35 cellular contexts compared by ENCODE assay signal in genomic region chr16:3953728-3954410, GRCh38.
DNase-seq lines count a peak whose midpoint lies in the region; ATAC-seq, FAIRE-seq and TF ChIP-seq lines count a peak whose summit lies in the region.
"Had no signal": no experiment of that assay in that cellular context is flagged by ENCODE, and none has a peak within 500 bp of the region (broad histone marks: within the 10 kb centered on the region; RNA-seq: fewer than 3 reads in every experiment).

No MANE protein-coding gene starts in this region.

- DNase-seq in right atrium auricular region (ENCODE audit: low spot score) (no peak), heart left ventricle (no peak), ascending aorta (ENCODE audit: low spot score in 2 of 2) (peak in 1 of 2 donors; percentile 63), HepG2 (ENCODE audit: low spot score) (no peak), upper lobe of right lung (peak; percentile 29), NCI-H1694 (lab: John Stamatoyannopoulos, UW) (no peak), WTC11 (ENCODE audit: low spot score) (no peak)
- no peak for DNase-seq in T-helper 2 cell treated with Interferon-gamma antibody and Interleukin-4, amounts not matched to agents 5 μg/mL and 100 μg/mL, for 36 hours (ENCODE audit: low spot score)
- DNase-seq: activated CD4-positive, alpha-beta T cell treated with anti-CD3 and anti-CD28 coated beads, Interleukin-2, amount 10 ng/mL, durations not matched to agents 24 days and 14 days; activated CD8-positive, alpha-beta memory T cell treated with anti-CD3 and anti-CD28 coated beads for 24 hours; activated effector memory CD4-positive, alpha-beta T cell treated with Interleukin-2 at 50 U/mL for 16 hours; AML-193; CD8-positive, alpha-beta T cell; central memory CD4-positive, alpha-beta T cell; dermis blood vessel endothelial cell; MG63; mucosa of descending colon; NCI-H1105 treated with DMSO at 0.1 percent for 48 hours; NCI-H2029 treated with DMSO at 0.1 percent for 48 hours; NCI-H226; stimulated activated CD4-positive, alpha-beta T cell treated with anti-CD3 and anti-CD28 coated beads, Interleukin-1b, Interleukin-23, amount 100 ng/mL, for 48 hours; stimulated activated naive CD8-positive, alpha-beta T cell treated with anti-CD3 and anti-CD28 coated beads, Interleukin-15, Interleukin-2, amounts not matched to agents 100 U/mL and 50 U/mL, for 24 hours; T1000; uterus; WERI-Rb-1 had no signal

- H3K27ac Mint-ChIP-seq in T-helper 2 cell treated with Interferon-gamma antibody and Interleukin-4, amounts not matched to agents 5 μg/mL and 100 μg/mL, for 36 hours = no peak overlapping the region
- H3K27ac Mint-ChIP-seq in WTC11 = no peak overlapping the region; the same call in 1 of the 2 replicates
- H3K27ac Mint-ChIP-seq: activated CD4-positive, alpha-beta T cell treated with anti-CD3 and anti-CD28 coated beads, Interleukin-2, amount 10 ng/mL, durations not matched to agents 24 days and 14 days; activated naive CD8-positive, alpha-beta T cell; CD8-positive, alpha-beta T cell; GM23338 had no signal

- intact Hi-C loops in heart left ventricle (cut with DNase I) (loop anchor here in 2 of 10 donors (10.0 kb wide), 2 partner anchors 161 to 221 kb away; partner anchors contain the start of gene ADCY9 (in 1 of the 2)), ascending aorta (cut with DNase I) (loop anchor here (5.0 kb wide), 5 partner anchors 58 to 932 kb away; partner anchors contain the start of genes HCFC1R1, THOC6 and TNFRSF12A), HepG2 (cut with micrococcal nuclease; ENCODE audit: unreplicated experiment) (no loop called here), upper lobe of right lung (cut with DNase I) (no loop called here)

- H3K9me3 Mint-ChIP-seq in T-helper 2 cell treated with Interferon-gamma antibody and Interleukin-4, amounts not matched to agents 5 μg/mL and 100 μg/mL, for 36 hours = no peaks in the 10 kb centered on the region
- H3K9me3 Mint-ChIP-seq in WTC11 = no peaks in the 10 kb centered on the region
- H3K9me3 Mint-ChIP-seq: activated CD4-positive, alpha-beta T cell treated with anti-CD3 and anti-CD28 coated beads, Interleukin-2, amount 10 ng/mL, durations not matched to agents 24 days and 14 days; CD8-positive, alpha-beta T cell; GM23338; nephron had no signal

- H3K36me3 Mint-ChIP-seq in T-helper 2 cell treated with Interferon-gamma antibody and Interleukin-4, amounts not matched to agents 5 μg/mL and 100 μg/mL, for 36 hours (ENCODE audit: low read depth) = no peaks in the 10 kb centered on the region
- H3K36me3 Mint-ChIP-seq in WTC11 = no peaks in the 10 kb centered on the region
- H3K36me3 Mint-ChIP-seq: CD8-positive, alpha-beta T cell had no signal

- H3K4me3 ChIP-seq in right atrium auricular region = no peak overlapping the region
- no peak overlapping the region for H3K4me3 ChIP-seq in heart left ventricle
- H3K4me3 ChIP-seq in ascending aorta = no peak overlapping the region
- H3K4me3 ChIP-seq in HepG2 (replicated peaks in 1 of 3; ENCODE audit: insufficient read depth in 1 of 3, low read depth in 2 of 3, low read length in 3 of 3) = no peak overlapping the region
- no peak overlapping the region for H3K4me3 ChIP-seq in upper lobe of right lung
- H3K4me3 ChIP-seq: esophagus muscularis mucosa, GM23338, MG63, mucosa of descending colon, smooth muscle cell, uterus had no signal

- no peak overlapping the region for H3K4me3 Mint-ChIP-seq in T-helper 2 cell treated with Interferon-gamma antibody and Interleukin-4, amounts not matched to agents 5 μg/mL and 100 μg/mL, for 36 hours
- H3K4me3 Mint-ChIP-seq in WTC11 = no peak overlapping the region
- H3K4me3 Mint-ChIP-seq: activated CD4-positive, alpha-beta T cell treated with anti-CD3 and anti-CD28 coated beads, Interleukin-2, amount 10 ng/mL, durations not matched to agents 24 days and 14 days; activated naive CD8-positive, alpha-beta T cell; CD8-positive, alpha-beta T cell; GM23338 had no signal

- TF ChIP-seq CTCF in right atrium auricular region (IDR thresholded peaks at IDR 0.05) = no peak
- TF ChIP-seq CTCF in heart left ventricle (IDR thresholded peaks at IDR 0.05) = no peak
- no peak for TF ChIP-seq CTCF in ascending aorta (IDR thresholded peaks at IDR 0.05)
- no peak for TF ChIP-seq CTCF in HepG2 (CRISPR knock-in tag; IDR thresholded peaks at IDR 0.05)
- TF ChIP-seq CTCF in upper lobe of right lung (IDR thresholded peaks at IDR 0.05) = no peak
- no peak for TF ChIP-seq CTCF in WTC11 (IDR thresholded peaks at IDR 0.05)

- H3K79me2 ChIP-seq in HepG2 (ENCODE audit: insufficient read depth, low read length) = no peaks in the 10 kb centered on the region

- H3K4me1 ChIP-seq in right atrium auricular region = peaks cover 0 to 53% of the 10 kb centered on the region in 2 donors
- peaks cover 4 to 51% (median 31%) of the 10 kb centered on the region in 12 donors for H3K4me1 ChIP-seq in heart left ventricle
- H3K4me1 ChIP-seq in ascending aorta = peaks cover 0 to 21% of the 10 kb centered on the region in 2 donors
- peaks cover 11% of the 10 kb centered on the region for H3K4me1 ChIP-seq in HepG2 (ENCODE audit: insufficient read depth, low read length)
- peaks cover 23% of the 10 kb centered on the region for H3K4me1 ChIP-seq in upper lobe of right lung
- H3K4me1 ChIP-seq: uterus had no signal

- H3K4me2 ChIP-seq in HepG2 (ENCODE audit: low read depth, low read length) = no peak overlapping the region
- H3K4me2 ChIP-seq: GM23338, KMS-11, smooth muscle cell had no signal

- POLR2A ChIA-PET in HepG2 (lab: Yijun Ruan, JAX) = no interaction called here
- POLR2A ChIA-PET in WTC11 (lab: Charles Lee) = no interaction called here

- 91 to 94% (median 93%) methylated on average over 17 to 24 of the region's 24 CpGs for WGBS in heart left ventricle, 4 donors
- 81% methylated on average over 23 of the region's 24 CpGs for WGBS in HepG2 (ENCODE audit: low lambda C conversion rate)

- TF ChIP-seq RAD21 in HepG2 (CRISPR knock-in tag; IDR thresholded peaks at IDR 0.05) = no peak

- no peak overlapping the region for H2AFZ ChIP-seq in HepG2 (ENCODE audit: low read length)
- H2AFZ ChIP-seq: GM23338 had no signal

- peaks cover 31% of the 10 kb centered on the region for H3K27me3 Mint-ChIP-seq in T-helper 2 cell treated with Interferon-gamma antibody and Interleukin-4, amounts not matched to agents 5 μg/mL and 100 μg/mL, for 36 hours (ENCODE audit: low read depth)
- H3K27me3 Mint-ChIP-seq in WTC11 (ENCODE audit: low read depth) = no peaks in the 10 kb centered on the region

- in situ Hi-C loops in HepG2 (cut with HindIII; ENCODE audit: extremely low pct_ligation_motif_present, low pct_unique_long_range_greater_than_20kb) = no loop called here

- CTCF ChIA-PET in HepG2 (lab: Yijun Ruan, JAX; ENCODE audit: low intra/inter-chr PET ratio, low total read pairs) (no interaction called here), WTC11 (lab: Charles Lee) (interaction anchor here (1.2 to 3.5 kb wide), 2 partner anchors 15 to 264 kb away, joined by 3 to 21 read pairs; no protein-coding TSS in a partner anchor)

- peak overlapping the region; percentile 21 to 23 for H3K27ac ChIP-seq in right atrium auricular region
- peak overlapping the region in 3 of 12 donors; percentile 6 to 30 (median 8) for H3K27ac ChIP-seq in heart left ventricle
- peak overlapping the region; percentile 55 to 98 for H3K27ac ChIP-seq in ascending aorta
- H3K27ac ChIP-seq in HepG2 (ENCODE audit: extremely low read length, insufficient read depth, low read length) = no peak overlapping the region
- no peak overlapping the region for H3K27ac ChIP-seq in upper lobe of right lung
- H3K27ac ChIP-seq: esophagus muscularis mucosa, HL-60, KMS-11, uterus, WERI-Rb-1 had no signal

- no peak for FAIRE-seq in HepG2 (lab: Jason Lieb, UNC)
- FAIRE-seq: A204.1, endometrium had no signal

- H3K27me3 ChIP-seq in right atrium auricular region = no peaks in the 10 kb centered on the region
- H3K27me3 ChIP-seq in heart left ventricle = peaks cover 0 to 4% (median 0%) of the 10 kb centered on the region in 9 donors
- H3K27me3 ChIP-seq in ascending aorta = no peaks in the 10 kb centered on the region
- peaks cover 0 to 18% of the 10 kb centered on the region in 2 experiments; a peak in 2 of 5 replicates for H3K27me3 ChIP-seq in HepG2 (ENCODE audit: control insufficient read depth in 1 of 2, insufficient read depth in 2 of 2, low read length in 2 of 2)
- H3K27me3 ChIP-seq in upper lobe of right lung = no peaks in the 10 kb centered on the region
- H3K27me3 ChIP-seq: MG63, uterus had no signal

- TF ChIP-seq POLR2A in heart left ventricle (IDR thresholded peaks at IDR 0.05) (no peak), HepG2 (IDR thresholded peaks at IDR 0.05; ENCODE audit: insufficient read depth in 1 of 2, low read depth in 2 of 2, low read length in 2 of 2) (no peak)

- no peak for TF ChIP-seq EP300 in HepG2 (IDR thresholded peaks at IDR 0.05; ENCODE audit: low read depth in 2 of 2, low read length in 2 of 2)
- TF ChIP-seq EP300 in HepG2 (CRISPR knock-in tag; IDR thresholded peaks at IDR 0.05; ENCODE audit: borderline replicate concordance) = no peak

- no peak overlapping the region for H3K9ac ChIP-seq in HepG2 (ENCODE audit: insufficient read depth, low read depth, low read length)
- H3K9ac ChIP-seq: KMS-11 had no signal

- no peaks in the 10 kb centered on the region for H3K9me3 ChIP-seq in right atrium auricular region
- no peaks in the 10 kb centered on the region for H3K9me3 ChIP-seq in heart left ventricle
- no peaks in the 10 kb centered on the region for H3K9me3 ChIP-seq in ascending aorta
- no peaks in the 10 kb centered on the region for H3K9me3 ChIP-seq in HepG2 (ENCODE audit: low read length)
- H3K9me3 ChIP-seq in upper lobe of right lung = no peaks in the 10 kb centered on the region
- H3K9me3 ChIP-seq: esophagus muscularis mucosa, MG63, mucosa of descending colon, uterus had no signal

- H3K4me1 Mint-ChIP-seq in T-helper 2 cell treated with Interferon-gamma antibody and Interleukin-4, amounts not matched to agents 5 μg/mL and 100 μg/mL, for 36 hours (ENCODE audit: low read depth) = no peaks in the 10 kb centered on the region
- peaks cover 5% of the 10 kb centered on the region for H3K4me1 Mint-ChIP-seq in WTC11

- no peaks in the 10 kb centered on the region for H4K20me1 ChIP-seq in HepG2 (ENCODE audit: insufficient read depth, low read length)

- no TSS peak for BruUV-seq in HepG2 (replicated peaks; lab: Mats Ljungman, UMichigan)

- ATAC-seq in heart left ventricle (no peak), HepG2 (no peak), upper lobe of right lung (no peak), WTC11 (no peak)
- ATAC-seq: CD8-positive, alpha-beta T cell; mucosa of descending colon; Panc1; stimulated activated naive CD8-positive, alpha-beta T cell treated with anti-CD3 and anti-CD28 coated beads, Interleukin-15, Interleukin-2, amounts not matched to agents 100 U/mL and 50 U/mL, for 24 hours had no signal

- H3K36me3 ChIP-seq in right atrium auricular region (no peaks in the 10 kb centered on the region), heart left ventricle (no peaks in the 10 kb centered on the region), ascending aorta (no peaks in the 10 kb centered on the region), HepG2 (replicated peaks in 1 of 2; ENCODE audit: control insufficient read depth in 1 of 2, insufficient read depth in 2 of 2, low read length in 2 of 2) (no peaks in the 10 kb centered on the region), upper lobe of right lung (no peaks in the 10 kb centered on the region)
- H3K36me3 ChIP-seq: esophagus muscularis mucosa, MG63, uterus, WERI-Rb-1 had no signal

Comparison
In these comparisons a context has a peak if more than half of its experiments do, and no peak if none do; other contexts are left out.
1. H3K27ac ChIP-seq: peak in right atrium auricular region (2 of 2) and ascending aorta (2 of 2); none in HepG2 (single experiment) and upper lobe of right lung (single experiment).